In the genomic region with DNA sequence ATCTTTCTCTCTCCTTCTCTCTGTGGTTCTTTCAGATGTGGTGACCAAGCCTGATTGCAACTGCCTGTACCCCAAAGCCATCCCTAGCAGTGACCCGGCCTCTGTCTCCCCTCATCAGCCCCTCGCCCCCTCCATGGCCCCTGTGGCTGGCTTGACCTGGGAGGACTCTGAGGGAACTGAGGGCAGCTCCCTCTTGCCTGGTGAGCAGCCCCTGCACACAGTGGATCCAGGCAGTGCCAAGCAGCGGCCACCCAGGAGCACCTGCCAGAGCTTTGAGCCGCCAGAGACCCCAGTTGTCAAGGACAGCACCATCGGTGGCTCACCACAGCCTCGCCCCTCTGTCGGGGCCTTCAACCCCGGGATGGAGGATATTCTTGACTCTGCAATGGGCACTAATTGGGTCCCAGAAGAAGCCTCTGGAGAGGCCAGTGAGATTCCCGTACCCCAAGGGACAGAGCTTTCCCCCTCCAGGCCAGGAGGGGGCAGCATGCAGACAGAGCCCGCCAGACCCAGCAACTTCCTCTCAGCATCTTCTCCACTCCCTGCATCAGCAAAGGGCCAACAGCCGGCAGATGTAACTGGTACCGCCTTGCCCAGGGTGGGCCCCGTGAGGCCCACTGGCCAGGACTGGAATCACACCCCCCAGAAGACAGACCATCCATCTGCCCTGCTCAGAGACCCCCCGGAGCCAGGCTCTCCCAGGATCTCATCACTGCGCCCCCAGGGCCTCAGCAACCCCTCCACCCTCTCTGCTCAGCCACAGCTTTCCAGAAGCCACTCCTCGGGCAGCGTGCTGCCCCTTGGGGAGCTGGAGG, we compare ENCODE assay signal across 9 cellular contexts. TPM values are rescaled to one million over a fixed set of nuclear protein-coding genes. Genes with fewer than 3 reads are reported as not detected.
DNase-seq lines count a peak whose midpoint lies in the region; ATAC-seq, FAIRE-seq and TF ChIP-seq lines count a peak whose summit lies in the region.
"Had no signal": no experiment of that assay in that cellular context is flagged by ENCODE, and none has a peak within 500 bp of the region (broad histone marks: within the 10 kb centered on the region; RNA-seq: fewer than 3 reads in every experiment).

No MANE protein-coding gene starts in this region.

- H3K4me1 Mint-ChIP-seq in glutamatergic neuron (ENCODE audit: low read depth, unreplicated experiment): peaks cover 4% of the 10 kb centered on the region

- H3K27me3 Mint-ChIP-seq in glutamatergic neuron (ENCODE audit: unreplicated experiment): peaks cover 9% of the 10 kb centered on the region

- ATAC-seq in pancreas (peak in 3 of 4 donors; percentile 29 to 54 (median 43)), GM18498 (IDR thresholded peaks at IDR 0.05; ENCODE audit: unreplicated experiment) (no peak), HG02840 (IDR thresholded peaks at IDR 0.05; ENCODE audit: low FRiP score, unreplicated experiment) (no peak)

- 78 to 79% methylated on average over 15 to 17 of the region's 17 CpGs for WGBS in pancreas, 2 donors

- H3K4me3 ChIP-seq in dorsolateral prefrontal cortex (peak overlapping the region in 2 of 59 donors; percentile 2 to 26), pancreas (no peak overlapping the region)

- H3K27ac ChIP-seq in dorsolateral prefrontal cortex: peak overlapping the region in 23 of 59 donors; percentile 3 to 66 (median 45)
- H3K27ac ChIP-seq in pancreas: no peak overlapping the region

- H3K4me1 ChIP-seq in pancreas: peaks cover 0 to 8% (median 0%) of the 10 kb centered on the region in 3 donors

- no peak overlapping the region for H3K4me3 Mint-ChIP-seq in glutamatergic neuron (ENCODE audit: unreplicated experiment)

- peaks cover 11% of the 10 kb centered on the region for H3K9me3 Mint-ChIP-seq in glutamatergic neuron (ENCODE audit: unreplicated experiment)

- in situ Hi-C loops in GM13977 (cut with MboI; ENCODE audit: low pct_unique_long_range_greater_than_20kb, low sequenced_read_pairs, unreplicated experiment): no loop called here

- H3K9me3 ChIP-seq in pancreas: no peaks in the 10 kb centered on the region

- DNase-seq in GM13977 (ENCODE audit: low spot score) (no peak), NCI-H82 (lab: John Stamatoyannopoulos, UW) (peak; percentile 47), dorsolateral prefrontal cortex (peak in 1 of 10 donors; percentile 26), pancreas (peak in 1 of 6 donors; percentile 9), DMS153 (lab: John Stamatoyannopoulos, UW) (no peak), glutamatergic neuron (no peak)
- DNase-seq: stimulated activated CD8-positive, alpha-beta memory T cell treated with anti-CD3 and anti-CD28 coated beads, Interleukin-4, amount 100 ng/mL, for 48 hours had no signal

- peaks cover 0 to 11% (median 0%) of the 10 kb centered on the region in 3 donors for H3K36me3 ChIP-seq in pancreas

- H3K27ac Mint-ChIP-seq in glutamatergic neuron (ENCODE audit: unreplicated experiment): no peak overlapping the region

- H3K36me3 Mint-ChIP-seq in glutamatergic neuron (ENCODE audit: unreplicated experiment): no peaks in the 10 kb centered on the region

- no peaks in the 10 kb centered on the region for H3K27me3 ChIP-seq in dorsolateral prefrontal cortex
- H3K27me3 ChIP-seq in pancreas: no peaks in the 10 kb centered on the region

- intact Hi-C loops in dorsolateral prefrontal cortex (cut with DNase I): no loop called here
- intact Hi-C loops in pancreas (cut with DNase I): no loop called here

- TF ChIP-seq CTCF in GM13977 (IDR thresholded peaks at IDR 0.05; ENCODE audit: extremely low read depth, insufficient read depth, missing control alignments): peak; percentile 48
- peak in 47 of 56 donors; percentile 1 to 56 (median 41) for TF ChIP-seq CTCF in dorsolateral prefrontal cortex (IDR thresholded peaks at IDR 0.05 in 54 of 56, conservative IDR thresholded peaks at IDR 0.05 in 2 of 56; ENCODE audit: low read depth in 1 of 56, partially characterized antibody in 56 of 56)
- peak in 3 of 4 donors; percentile 14 to 31 (median 22) for TF ChIP-seq CTCF in pancreas (IDR thresholded peaks at IDR 0.05)
- TF ChIP-seq CTCF in glutamatergic neuron (IDR thresholded peaks at IDR 0.05; ENCODE audit: partially characterized antibody, unreplicated experiment): no peak

- no peak for FAIRE-seq in pancreas (lab: Jason Lieb, UNC)

RNA-seq across cellular contexts. Expression of gene CSF1, which starts 12.7 kb away (rescaled TPM):
- total RNA-seq in dorsolateral prefrontal cortex (10 to 100 TPM in 117 of 120 experiments, 1 to 10 TPM in 3; 8.9 to 51.5 (median 20.8) TPM), pancreas (10 to 100 TPM in 4 of 6 donors, 1 to 10 TPM in 2; 6.7 to 38.3 (median 13.4) TPM), glutamatergic neuron (ENCODE audit: unreplicated experiment) (0.59 TPM)
- polyA plus RNA-seq in pancreas: 10 to 100 TPM; 15.5 to 16.5 TPM

Comparison
In these comparisons a context has a peak if more than half of its experiments do, and no peak if none do; other contexts are left out.
1. ATAC-seq: peak in pancreas (3 of 4); none in GM18498 (single experiment) and HG02840 (single experiment).